In genomic region chr11:86067230-86068137, GRCh38 we compare ENCODE assay signal across 8 cellular contexts. TPM values are rescaled to one million over a fixed set of nuclear protein-coding genes. Genes with fewer than 3 reads are reported as not detected.
DNase-seq lines count a peak whose midpoint lies in the region; ATAC-seq lines count a peak whose summit lies in the region.

No MANE protein-coding gene starts in this region.

- H3K27me3 Mint-ChIP-seq in activated naive CD8-positive, alpha-beta T cell treated with anti-CD3 and anti-CD28 coated beads for 36 hours = no peaks in the 10 kb centered on the region
- peaks cover 5 to 16% (median 8%) of the 10 kb centered on the region in 3 donors for H3K27me3 Mint-ChIP-seq in immature natural killer cell (ENCODE audit: low read depth in 3 of 3)

- H3K36me3 Mint-ChIP-seq in activated naive CD8-positive, alpha-beta T cell treated with anti-CD3 and anti-CD28 coated beads for 36 hours = peaks cover 18% of the 10 kb centered on the region
- H3K36me3 Mint-ChIP-seq in immature natural killer cell = peaks cover 0 to 6% (median 0%) of the 10 kb centered on the region in 3 donors
- peaks cover 52% of the 10 kb centered on the region for H3K36me3 Mint-ChIP-seq in stimulated activated effector memory CD8-positive, alpha-beta T cell treated with anti-CD3 and anti-CD28 coated beads, Interleukin-12 subunit alpha, Interleukin-12 subunit beta, amount 100 ng/mL, for 72 hours

- peak; percentile 22 for DNase-seq in ELR (ENCODE audit: low read depth)
- no peak for DNase-seq in MG63
- no peak for DNase-seq in activated naive CD8-positive, alpha-beta T cell treated with anti-CD3 and anti-CD28 coated beads for 36 hours
- DNase-seq in immature natural killer cell = peak in 1 of 3 donors; percentile 4
- no peak for DNase-seq in stimulated activated effector memory CD8-positive, alpha-beta T cell treated with anti-CD3 and anti-CD28 coated beads, Interleukin-12 subunit alpha, Interleukin-12 subunit beta, amount 100 ng/mL, for 72 hours (ENCODE audit: low spot score in 2 of 2)
- DNase-seq in middle frontal gyrus (ENCODE audit: extremely low spot score, low spot score) = no peak

- no peaks in the 10 kb centered on the region for H3K9me3 Mint-ChIP-seq in activated naive CD8-positive, alpha-beta T cell treated with anti-CD3 and anti-CD28 coated beads for 36 hours
- H3K9me3 Mint-ChIP-seq in immature natural killer cell = no peaks in the 10 kb centered on the region
- H3K9me3 Mint-ChIP-seq in stimulated activated effector memory CD8-positive, alpha-beta T cell treated with anti-CD3 and anti-CD28 coated beads, Interleukin-12 subunit alpha, Interleukin-12 subunit beta, amount 100 ng/mL, for 72 hours = no peaks in the 10 kb centered on the region

- no peak for ATAC-seq in stimulated activated effector memory CD8-positive, alpha-beta T cell treated with anti-CD3 and anti-CD28 coated beads, Interleukin-12 subunit alpha, Interleukin-12 subunit beta, amount 100 ng/mL, for 72 hours
- ATAC-seq in HG03571 (IDR thresholded peaks at IDR 0.05; ENCODE audit: unreplicated experiment) = no peak
- no peak for ATAC-seq in HG02981 (IDR thresholded peaks at IDR 0.05; ENCODE audit: unreplicated experiment)

- H3K4me3 Mint-ChIP-seq in activated naive CD8-positive, alpha-beta T cell treated with anti-CD3 and anti-CD28 coated beads for 36 hours = peak overlapping the region; percentile 100
- peak overlapping the region; percentile 94 to 100 (median 98) for H3K4me3 Mint-ChIP-seq in immature natural killer cell
- H3K4me3 Mint-ChIP-seq in stimulated activated effector memory CD8-positive, alpha-beta T cell treated with anti-CD3 and anti-CD28 coated beads, Interleukin-12 subunit alpha, Interleukin-12 subunit beta, amount 100 ng/mL, for 72 hours = peak overlapping the region; percentile 99

- H3K9me3 ChIP-seq in MG63 = no peaks in the 10 kb centered on the region

- peak overlapping the region; percentile 81 for H3K4me3 ChIP-seq in MG63

- H3K27me3 ChIP-seq in MG63 = no peaks in the 10 kb centered on the region

- peaks cover 50% of the 10 kb centered on the region for H3K4me1 Mint-ChIP-seq in activated naive CD8-positive, alpha-beta T cell treated with anti-CD3 and anti-CD28 coated beads for 36 hours
- peaks cover 48 to 64% of the 10 kb centered on the region in 2 donors for H3K4me1 Mint-ChIP-seq in immature natural killer cell
- peaks cover 18% of the 10 kb centered on the region for H3K4me1 Mint-ChIP-seq in stimulated activated effector memory CD8-positive, alpha-beta T cell treated with anti-CD3 and anti-CD28 coated beads, Interleukin-12 subunit alpha, Interleukin-12 subunit beta, amount 100 ng/mL, for 72 hours

- peak overlapping the region; percentile 94 for H3K27ac Mint-ChIP-seq in activated naive CD8-positive, alpha-beta T cell treated with anti-CD3 and anti-CD28 coated beads for 36 hours
- peak overlapping the region; percentile 95 to 100 (median 96) for H3K27ac Mint-ChIP-seq in immature natural killer cell
- H3K27ac Mint-ChIP-seq in stimulated activated effector memory CD8-positive, alpha-beta T cell treated with anti-CD3 and anti-CD28 coated beads, Interleukin-12 subunit alpha, Interleukin-12 subunit beta, amount 100 ng/mL, for 72 hours = peak overlapping the region; percentile 97

- peaks cover 8% of the 10 kb centered on the region; the same call in 1 of the 2 replicates for H3K36me3 ChIP-seq in MG63

RNA-seq across cellular contexts. Expression of gene PICALM, which starts 1.4 kb away (rescaled TPM):
- total RNA-seq in MG63 (2014; rRNA removed; shearing (Covaris generic); ENCODE audit: low replicate concordance) = 90.0 and 114 TPM in 2 replicates
- 10 to 100 TPM; 35.8 to 41.1 TPM for total RNA-seq in activated naive CD8-positive, alpha-beta T cell treated with anti-CD3 and anti-CD28 coated beads for 36 hours
- polyA plus RNA-seq in immature natural killer cell = 10 to 100 TPM; 20.8 to 39.4 (median 22.4) TPM
